In the genomic region with DNA sequence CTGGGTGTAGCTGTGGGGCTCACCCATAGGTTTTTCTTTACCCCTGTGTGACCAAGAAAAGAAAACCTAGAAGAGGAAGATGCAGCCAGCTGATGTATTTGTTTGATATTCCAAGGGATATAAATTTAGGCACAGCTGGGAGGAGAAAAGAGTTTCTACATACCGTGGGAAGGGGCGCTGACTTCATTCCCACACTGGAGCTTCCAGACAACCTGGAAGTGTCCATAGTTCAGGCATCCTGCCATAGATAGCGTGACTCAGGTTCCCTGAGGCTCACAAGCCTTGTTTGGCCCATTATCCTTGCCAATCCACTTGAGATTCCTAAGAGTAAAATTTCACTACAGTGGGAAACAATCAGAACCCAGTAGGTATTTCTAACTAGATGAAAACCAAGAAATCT, we compare ENCODE assay signal across 1 cellular context.
TF ChIP-seq lines count a peak whose summit lies in the region.

No MANE protein-coding gene starts in this region.

TF ChIP-seq in A549, 52 proteins besides CTCF, POLR2A, EP300 and RAD21 (continued from another document):
- TF ChIP-seq EHF (CRISPR knock-in tag; IDR thresholded peaks at IDR 0.05) (no peak), RNF2 (IDR thresholded peaks at IDR 0.05; ENCODE audit: borderline replicate concordance, low read depth) (no peak), PHF8 (IDR thresholded peaks at IDR 0.05; ENCODE audit: borderline replicate concordance, low read depth) (no peak), FOXS1 (CRISPR knock-in tag; IDR thresholded peaks at IDR 0.05) (no peak)
- TF ChIP-seq, protein P1, sequence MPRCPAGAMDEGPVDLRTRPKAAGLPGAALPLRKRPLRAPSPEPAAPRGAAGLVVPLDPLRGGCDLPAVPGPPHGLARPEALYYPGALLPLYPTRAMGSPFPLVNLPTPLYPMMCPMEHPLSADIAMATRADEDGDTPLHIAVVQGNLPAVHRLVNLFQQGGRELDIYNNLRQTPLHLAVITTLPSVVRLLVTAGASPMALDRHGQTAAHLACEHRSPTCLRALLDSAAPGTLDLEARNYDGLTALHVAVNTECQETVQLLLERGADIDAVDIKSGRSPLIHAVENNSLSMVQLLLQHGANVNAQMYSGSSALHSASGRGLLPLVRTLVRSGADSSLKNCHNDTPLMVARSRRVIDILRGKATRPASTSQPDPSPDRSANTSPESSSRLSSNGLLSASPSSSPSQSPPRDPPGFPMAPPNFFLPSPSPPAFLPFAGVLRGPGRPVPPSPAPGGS (IDR thresholded peaks at IDR 0.05) = no peak
- TF ChIP-seq, protein P2, sequence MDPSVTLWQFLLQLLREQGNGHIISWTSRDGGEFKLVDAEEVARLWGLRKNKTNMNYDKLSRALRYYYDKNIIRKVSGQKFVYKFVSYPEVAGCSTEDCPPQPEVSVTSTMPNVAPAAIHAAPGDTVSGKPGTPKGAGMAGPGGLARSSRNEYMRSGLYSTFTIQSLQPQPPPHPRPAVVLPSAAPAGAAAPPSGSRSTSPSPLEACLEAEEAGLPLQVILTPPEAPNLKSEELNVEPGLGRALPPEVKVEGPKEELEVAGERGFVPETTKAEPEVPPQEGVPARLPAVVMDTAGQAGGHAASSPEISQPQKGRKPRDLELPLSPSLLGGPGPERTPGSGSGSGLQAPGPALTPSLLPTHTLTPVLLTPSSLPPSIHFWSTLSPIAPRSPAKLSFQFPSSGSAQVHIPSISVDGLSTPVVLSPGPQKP (IDR thresholded peaks at IDR 0.05; ENCODE audit: low read depth, low read length) = no peak
